ENCODE assay signal across 2 cellular contexts in genomic region chr1:203656796-203657620, GRCh38.
TF ChIP-seq lines count a peak whose summit lies in the region.

No MANE protein-coding gene starts in this region.

TF ChIP-seq in GM23338, 12 proteins besides CTCF, POLR2A, EP300 and RAD21 (continued from another document):
- TF ChIP-seq, protein P1, sequence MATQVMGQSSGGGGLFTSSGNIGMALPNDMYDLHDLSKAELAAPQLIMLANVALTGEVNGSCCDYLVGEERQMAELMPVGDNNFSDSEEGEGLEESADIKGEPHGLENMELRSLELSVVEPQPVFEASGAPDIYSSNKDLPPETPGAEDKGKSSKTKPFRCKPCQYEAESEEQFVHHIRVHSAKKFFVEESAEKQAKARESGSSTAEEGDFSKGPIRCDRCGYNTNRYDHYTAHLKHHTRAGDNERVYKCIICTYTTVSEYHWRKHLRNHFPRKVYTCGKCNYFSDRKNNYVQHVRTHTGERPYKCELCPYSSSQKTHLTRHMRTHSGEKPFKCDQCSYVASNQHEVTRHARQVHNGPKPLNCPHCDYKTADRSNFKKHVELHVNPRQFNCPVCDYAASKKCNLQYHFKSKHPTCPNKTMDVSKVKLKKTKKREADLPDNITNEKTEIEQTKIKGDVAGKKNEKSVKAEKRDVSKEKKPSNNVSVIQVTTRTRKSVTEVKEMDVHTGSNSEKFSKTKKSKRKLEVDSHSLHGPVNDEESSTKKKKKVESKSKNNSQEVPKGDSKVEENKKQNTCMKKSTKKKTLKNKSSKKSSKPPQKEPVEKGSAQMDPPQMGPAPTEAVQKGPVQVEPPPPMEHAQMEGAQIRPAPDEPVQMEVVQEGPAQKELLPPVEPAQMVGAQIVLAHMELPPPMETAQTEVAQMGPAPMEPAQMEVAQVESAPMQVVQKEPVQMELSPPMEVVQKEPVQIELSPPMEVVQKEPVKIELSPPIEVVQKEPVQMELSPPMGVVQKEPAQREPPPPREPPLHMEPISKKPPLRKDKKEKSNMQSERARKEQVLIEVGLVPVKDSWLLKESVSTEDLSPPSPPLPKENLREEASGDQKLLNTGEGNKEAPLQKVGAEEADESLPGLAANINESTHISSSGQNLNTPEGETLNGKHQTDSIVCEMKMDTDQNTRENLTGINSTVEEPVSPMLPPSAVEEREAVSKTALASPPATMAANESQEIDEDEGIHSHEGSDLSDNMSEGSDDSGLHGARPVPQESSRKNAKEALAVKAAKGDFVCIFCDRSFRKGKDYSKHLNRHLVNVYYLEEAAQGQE (IDR thresholded peaks at IDR 0.05; ENCODE audit: unreplicated experiment) = no peak
- no peak for TF ChIP-seq ZNF462 (CRISPR knock-in tag; IDR thresholded peaks at IDR 0.05)
TF ChIP-seq in GM23338: peak in this region for 0.

TF ChIP-seq in WTC11, 78 proteins besides CTCF, POLR2A, EP300 and RAD21 (continued from another document):
- TF ChIP-seq ZNF532 (CRISPR knock-in tag; IDR thresholded peaks at IDR 0.05; ENCODE audit: borderline replicate concordance) (no peak), TP53 (CRISPR knock-in tag; IDR thresholded peaks at IDR 0.05) (no peak)
